ENCODE assay signal across 8 cellular contexts in genomic region chr6:116536216-116536621, GRCh38. TPM values are rescaled to one million over a fixed set of nuclear protein-coding genes. Genes with fewer than 3 reads are reported as not detected.
DNase-seq lines count a peak whose midpoint lies in the region; ATAC-seq and TF ChIP-seq lines count a peak whose summit lies in the region.

No MANE protein-coding gene starts in this region.

- no peak overlapping the region for H3K27ac ChIP-seq in Panc1 (ENCODE audit: low read length)
- H3K27ac ChIP-seq in right lobe of liver: no peak overlapping the region

- H3K4me1 ChIP-seq in Panc1 (ENCODE audit: control insufficient read depth, insufficient read depth, low read length) (no peaks in the 10 kb centered on the region), right lobe of liver (peaks cover 0 to 6% (median 0%) of the 10 kb centered on the region in 4 donors)

- POLR2A ChIA-PET in Panc1 (lab: Charles Lee): no interaction called here

- TF ChIP-seq CTCF in GM12872 (IDR thresholded peaks at IDR 0.05; ENCODE audit: insufficient read depth, low read depth, low read length) (peak; percentile 61), Panc1 (IDR thresholded peaks at IDR 0.05) (peak; percentile 88), choroid plexus epithelial cell (conservative IDR thresholded peaks at IDR 0.05; ENCODE audit: low read depth, low read length) (peak; percentile 69), right lobe of liver (IDR thresholded peaks at IDR 0.05) (peak; percentile 68 to 81 (median 78))

- no peaks in the 10 kb centered on the region for H3K36me3 ChIP-seq in Panc1 (ENCODE audit: control insufficient read depth, insufficient read depth, low read length)
- H3K36me3 ChIP-seq in right lobe of liver: no peaks in the 10 kb centered on the region

- no peak overlapping the region for H3K4me3 ChIP-seq in Panc1 (ENCODE audit: low read depth in 2 of 2, low read length in 2 of 2)
- H3K4me3 ChIP-seq in choroid plexus epithelial cell (ENCODE audit: low read depth, low read length): no peak overlapping the region
- no peak overlapping the region for H3K4me3 ChIP-seq in right lobe of liver

- H3K9me3 ChIP-seq in Panc1 (ENCODE audit: control insufficient read depth, insufficient read depth, low read depth, low read length): no peaks in the 10 kb centered on the region
- H3K9me3 ChIP-seq in right lobe of liver: no peaks in the 10 kb centered on the region

- intact Hi-C loops in Panc1 (cut with micrococcal nuclease; ENCODE audit: unreplicated experiment) (no loop called here), right lobe of liver (cut with DNase I) (no loop called here)

- DNase-seq in AG20443 (ENCODE audit: low spot score) (peak; percentile 50), HT-29 (ENCODE audit: low spot score) (peak; percentile 80), Panc1 (ENCODE audit: low read depth, low spot score) (peak; percentile 58), choroid plexus epithelial cell (ENCODE audit: low read depth) (peak; percentile 81), right lobe of liver (no peak), middle frontal gyrus (ENCODE audit: extremely low spot score, low spot score) (no peak)

- ATAC-seq in Panc1 (no peak), right lobe of liver (peak; percentile 73 to 88 (median 84)), HG03571 (IDR thresholded peaks at IDR 0.05; ENCODE audit: unreplicated experiment) (no peak)

- in situ Hi-C loops in Panc1 (cut with HindIII; ENCODE audit: low pct_unique_long_range_greater_than_20kb, low sequenced_read_pairs): no loop called here

- H3K27me3 ChIP-seq in Panc1 (ENCODE audit: control insufficient read depth, insufficient read depth, low read length) (peaks cover 47% of the 10 kb centered on the region), right lobe of liver (no peaks in the 10 kb centered on the region)

- CTCF ChIA-PET in Panc1 (lab: Charles Lee): no interaction called here

- BruUV-seq in Panc1 (replicated peaks; lab: Mats Ljungman, UMichigan): no TSS peak

- WGBS in right lobe of liver (ENCODE audit: insufficient coverage, low coverage, low lambda C conversion rate, missing lambda C conversion rate): 10% methylated on average over 4 of the region's 4 CpGs

- no peak for TF ChIP-seq POLR2A in right lobe of liver (IDR thresholded peaks at IDR 0.05)

RNA-seq across cellular contexts. Expression of gene TRAPPC3L, which starts 9.3 kb away (rescaled TPM):
- total RNA-seq in HT-29 (2014; rRNA removed; shearing (Covaris generic)): not detected in 2 replicates
- total RNA-seq in Panc1 (2021; ENCODE audit: unreplicated experiment) (not detected), right lobe of liver (under 1 TPM in 2 of 6 experiments, not detected in 4; 0.12 to 0.17 TPM)
- polyA plus RNA-seq in Panc1 (2012; ENCODE audit: insufficient read length): not detected

RNA-seq across cellular contexts. Expression of gene CALHM4, which starts 17.3 kb away (rescaled TPM):
- not detected in 2 replicates for total RNA-seq in HT-29 (2014; rRNA removed; shearing (Covaris generic))
- total RNA-seq in Panc1 (2021; ENCODE audit: unreplicated experiment) (not detected), right lobe of liver (not detected)
- polyA plus RNA-seq in Panc1 (2012; ENCODE audit: insufficient read length): not detected

RNA-seq across cellular contexts. Expression of gene CALHM5, which starts 24.8 kb away (rescaled TPM):
- total RNA-seq in HT-29 (2014; rRNA removed; shearing (Covaris generic)): 0.08 and 0.23 TPM in 2 replicates
- total RNA-seq in Panc1 (2021; ENCODE audit: unreplicated experiment): not detected
- not detected for polyA plus RNA-seq in Panc1 (2012; ENCODE audit: insufficient read length)
- under 1 TPM; 0.06 to 0.49 (median 0.18) TPM for total RNA-seq in right lobe of liver

RNA-seq across cellular contexts. Expression of gene RWDD1, which starts 35.1 kb away (rescaled TPM):
- 9.1 and 15.4 TPM in 2 replicates for total RNA-seq in HT-29 (2014; rRNA removed; shearing (Covaris generic))
- 68.0 TPM for total RNA-seq in Panc1 (2021; ENCODE audit: unreplicated experiment)
- polyA plus RNA-seq in Panc1 (2012; ENCODE audit: insufficient read length): 65.4 TPM
- 10 to 100 TPM; 14.8 to 22.1 (median 21.2) TPM for total RNA-seq in right lobe of liver

Comparison
In these comparisons a context has a peak if more than half of its experiments do, and no peak if none do; other contexts are left out.
1. DNase-seq: peak in AG20443 (single experiment), HT-29 (single experiment), Panc1 (single experiment) and choroid plexus epithelial cell (single experiment); none in right lobe of liver (0 of 3) and middle frontal gyrus (single experiment).
2. ATAC-seq: peak in right lobe of liver (4 of 4); none in Panc1 (single experiment) and HG03571 (single experiment).
3. Peak in every context shown above with its lines, with median percentiles within 50 percentile points of each other: CTCF ChIP-seq.